8 cellular contexts compared by ENCODE assay signal in genomic region chr11:9263840-9264380, GRCh38. TPM values are rescaled to one million over a fixed set of nuclear protein-coding genes. Genes with fewer than 3 reads are reported as not detected.
DNase-seq lines count a peak whose midpoint lies in the region; ATAC-seq and TF ChIP-seq lines count a peak whose summit lies in the region.

No MANE protein-coding gene starts in this region.

- H3K4me1 Mint-ChIP-seq in WTC11, result peaks cover 50% of the 10 kb centered on the region
- peaks cover 26% of the 10 kb centered on the region for H3K4me1 Mint-ChIP-seq in endothelial cell (ENCODE audit: unreplicated experiment)
- H3K4me1 Mint-ChIP-seq in neural progenitor cell, result peaks cover 30% of the 10 kb centered on the region

- peaks cover 24% of the 10 kb centered on the region for H3F3A ChIP-seq in neural progenitor cell (ENCODE audit: low read depth)

- H3K4me3 Mint-ChIP-seq in WTC11 (peak overlapping the region; percentile 93), endothelial cell (ENCODE audit: unreplicated experiment) (peak overlapping the region; percentile 97), neural progenitor cell (peak overlapping the region; percentile 96)

- peaks cover 5% of the 10 kb centered on the region; the same call in 1 of the 2 replicates for H3K36me3 Mint-ChIP-seq in WTC11
- no peaks in the 10 kb centered on the region for H3K36me3 Mint-ChIP-seq in endothelial cell (ENCODE audit: low read depth, unreplicated experiment)
- peaks cover 13% of the 10 kb centered on the region for H3K36me3 Mint-ChIP-seq in neural progenitor cell

- no peak for TF ChIP-seq POLR2A in uterus (IDR thresholded peaks at IDR 0.05)

- H4K20me1 ChIP-seq in neural progenitor cell (ENCODE audit: low read depth), result peaks cover 23% of the 10 kb centered on the region

- peak overlapping the region; percentile 25 for H3K27ac Mint-ChIP-seq in WTC11
- peak overlapping the region; percentile 76 for H3K27ac Mint-ChIP-seq in endothelial cell (ENCODE audit: unreplicated experiment)
- H3K27ac Mint-ChIP-seq in neural progenitor cell, result peak overlapping the region; percentile 82

- H3K36me3 ChIP-seq in neural progenitor cell (no peaks in the 10 kb centered on the region), uterus (no peaks in the 10 kb centered on the region)

- peaks cover 59% of the 10 kb centered on the region for H3K79me2 ChIP-seq in neural progenitor cell (ENCODE audit: low read depth)

- no peak overlapping the region for H3K27ac ChIP-seq in neural progenitor cell
- H3K27ac ChIP-seq in uterus, result peak overlapping the region; percentile 99 to 100

- H3K4me2 ChIP-seq in neural progenitor cell, result peak overlapping the region; percentile 94

- intact Hi-C loops in uterus (cut with DNase I; ENCODE audit: low total_unique reads), result no loop called here

- ATAC-seq in HG03442 (IDR thresholded peaks at IDR 0.05; ENCODE audit: unreplicated experiment), result peak; percentile 59
- no peak for ATAC-seq in WTC11

- H3K27me3 Mint-ChIP-seq in WTC11 (ENCODE audit: low read depth) (no peaks in the 10 kb centered on the region; the same call in 1 of the 2 replicates), endothelial cell (ENCODE audit: unreplicated experiment) (peaks cover 16% of the 10 kb centered on the region), neural progenitor cell (ENCODE audit: insufficient read depth, low read depth) (peaks cover 5% of the 10 kb centered on the region)

- POLR2A ChIA-PET in WTC11 (lab: Charles Lee), result interaction anchor here (0.7 to 2.7 kb wide), 8 partner anchors 14 to 343 kb away, joined by 3 to 22 read pairs (median 6); partner anchors contain the start of genes IPO7, TMEM41B and ZNF143

- CTCF ChIA-PET in WTC11 (lab: Charles Lee), result interaction anchor here (1.4 to 2.1 kb wide), 2 partner anchors 11 to 60 kb away, joined by 5 to 7 read pairs; no protein-coding TSS in a partner anchor

- H3K9me3 Mint-ChIP-seq in WTC11 (no peaks in the 10 kb centered on the region), endothelial cell (ENCODE audit: unreplicated experiment) (no peaks in the 10 kb centered on the region), neural progenitor cell (no peaks in the 10 kb centered on the region)

- H2AFZ ChIP-seq in neural progenitor cell (replicated peaks), result no peak overlapping the region

- H3K27me3 ChIP-seq in neural progenitor cell, result no peaks in the 10 kb centered on the region
- no peaks in the 10 kb centered on the region for H3K27me3 ChIP-seq in uterus

- no peaks in the 10 kb centered on the region for H3K9me3 ChIP-seq in neural progenitor cell (ENCODE audit: low read depth)
- no peaks in the 10 kb centered on the region for H3K9me3 ChIP-seq in uterus

- TF ChIP-seq CTCF in WTC11 (IDR thresholded peaks at IDR 0.05) (no peak), endothelial cell (IDR thresholded peaks at IDR 0.05; ENCODE audit: unreplicated experiment) (no peak), neural progenitor cell (IDR thresholded peaks at IDR 0.05) (no peak), uterus (IDR thresholded peaks at IDR 0.05) (no peak)

- H3K4me3 ChIP-seq in neural progenitor cell (peak overlapping the region; percentile 85), uterus (peak overlapping the region; percentile 97 to 99)

- H3K9ac ChIP-seq in neural progenitor cell, result peak overlapping the region; percentile 85

- DNase-seq in AG08395 (ENCODE audit: low spot score) (peak; percentile 48), GM19240 (ENCODE audit: insufficient read length, low spot score) (peak; percentile 76), WTC11 (ENCODE audit: low spot score) (no peak), endothelial cell (ENCODE audit: low spot score) (no peak), neural progenitor cell (ENCODE audit: low spot score) (no peak), uterus (no peak), activated gamma-delta T cell (lab: John Stamatoyannopoulos, UW) (no peak)

- H3K4me1 ChIP-seq in neural progenitor cell, result no peaks in the 10 kb centered on the region
- H3K4me1 ChIP-seq in uterus, result no peaks in the 10 kb centered on the region

TF ChIP-seq in WTC11, 78 proteins besides CTCF, POLR2A, EP300 and RAD21:
- no peak for TF ChIP-seq SMAD4 (CRISPR knock-in tag; IDR thresholded peaks at IDR 0.05)

RNA-seq across cellular contexts. Expression of gene DENND5A, which starts 1.2 kb away (rescaled TPM):
- total RNA-seq in WTC11 (2021), result 65.9 to 69.3 TPM (median 69.1 TPM) in 3 replicates
- total RNA-seq in endothelial cell (ENCODE audit: unreplicated experiment), result 59.5 TPM
- 134 and 142 TPM in 2 replicates for total RNA-seq in neural progenitor cell (ENCODE audit: low replicate concordance)
- total RNA-seq in uterus, result 100 to 1,000 TPM in 2 of 4 donors, 10 to 100 TPM in 2; 60.0 to 199 (median 99.4) TPM

RNA-seq across cellular contexts. Expression of gene TMEM41B, which starts 50.5 kb away (rescaled TPM):
- total RNA-seq in WTC11 (2021) (45.8 to 46.5 TPM (median 46.1 TPM) in 3 replicates), endothelial cell (ENCODE audit: unreplicated experiment) (31.6 TPM), neural progenitor cell (ENCODE audit: low replicate concordance) (51.6 and 82.4 TPM in 2 replicates), uterus (10 to 100 TPM; 16.5 to 54.8 (median 24.4) TPM)

Comparison
In these comparisons a context has a peak if more than half of its experiments do, and no peak if none do; other contexts are left out.
1. DNase-seq: peak in AG08395 (single experiment) and GM19240 (single experiment); none in WTC11 (single experiment), endothelial cell (single experiment), neural progenitor cell (single experiment), uterus (0 of 2) and activated gamma-delta T cell (single experiment).
2. H3K27ac Mint-ChIP-seq: peak in every context shown above with its lines; median percentile 82 in neural progenitor cell; 76 in endothelial cell; 25 in WTC11.
3. Peak in every context shown above with its lines, with median percentiles within 50 percentile points of each other: H3K4me3 Mint-ChIP-seq.